In genomic region chr4:39541987-39542632, GRCh38 we compare ENCODE assay signal across 22 cellular contexts. TPM values are rescaled to one million over a fixed set of nuclear protein-coding genes. Genes with fewer than 3 reads are reported as not detected.
A peak's percentile ranks its signal among the peaks of the same experiment; 100 is the strongest.
DNase-seq lines count a peak whose midpoint lies in the region; ATAC-seq, FAIRE-seq and TF ChIP-seq lines count a peak whose summit lies in the region.
"Had no signal": no experiment of that assay in that cellular context is flagged by ENCODE, and none has a peak within 500 bp of the region (broad histone marks: within the 10 kb centered on the region; RNA-seq: fewer than 3 reads in every experiment).

No MANE protein-coding gene starts in this region.

- H3K9me3 Mint-ChIP-seq in nephron = no peaks in the 10 kb centered on the region
- H3K9me3 Mint-ChIP-seq: naive B cell had no signal

- no peak for TF ChIP-seq EP300 in A549 (IDR thresholded peaks at IDR 0.05)

- in situ Hi-C loops in Panc1 (cut with HindIII; ENCODE audit: low pct_unique_long_range_greater_than_20kb, low sequenced_read_pairs) = no loop called here

- peak in 1 of 2 experiments; percentile 16; a peak in 3 of 6 replicates for ATAC-seq in A549
- no peak for ATAC-seq in Panc1
- no peak for ATAC-seq in HG03442 (IDR thresholded peaks at IDR 0.05; ENCODE audit: unreplicated experiment)
- no peak for ATAC-seq in HG03354 (IDR thresholded peaks at IDR 0.05; ENCODE audit: poor library complexity, severe bottlenecking, unreplicated experiment)

- H3K4me1 Mint-ChIP-seq in nephron = peaks cover 50% of the 10 kb centered on the region
- H3K4me1 Mint-ChIP-seq: CD14-positive monocyte had no signal

- no peaks in the 10 kb centered on the region for H3K27me3 Mint-ChIP-seq in nephron (ENCODE audit: low read depth)
- H3K27me3 Mint-ChIP-seq: naive B cell had no signal

- intact Hi-C loops in Panc1 (cut with micrococcal nuclease; ENCODE audit: unreplicated experiment) = no loop called here

- TF ChIP-seq POLR2A in A549 (IDR thresholded peaks at IDR 0.05; ENCODE audit: low read length) = no peak

- H3K4me2 ChIP-seq in A549 = peak overlapping the region; percentile 84

- H3K36me3 Mint-ChIP-seq in nephron (ENCODE audit: low read depth) = peaks cover 15% of the 10 kb centered on the region

- peak in 1 of 2 experiments; percentile 40 for DNase-seq in A549 (ENCODE audit: low read depth in 1 of 2, low spot score in 1 of 2)
- DNase-seq in Panc1 (ENCODE audit: low read depth, low spot score) = no peak
- peak; percentile 34 to 37 for DNase-seq in foreskin fibroblast
- no peak for DNase-seq in activated gamma-delta T cell (lab: John Stamatoyannopoulos, UW)
- no peak for DNase-seq in activated CD4-positive, alpha-beta T cell treated with anti-CD3 and anti-CD28 coated beads, Interleukin-2, amount 50 U/mL, for 4 hours
- DNase-seq: activated CD4-positive, alpha-beta T cell treated with anti-CD3 and anti-CD28 coated beads for 4 hours; DMS 273 treated with DMSO at 0.1 percent for 48 hours; dorsolateral prefrontal cortex; naive B cell; NCI-H2029; NK-92 treated with Interleukin-12 subunit alpha and Interleukin-12 subunit beta, amount 100 ng/mL, for 24 hours; stimulated activated CD4-positive, alpha-beta T cell treated with anti-CD3 and anti-CD28 coated beads, Interleukin-4, amount 100 ng/mL, for 24 hours; uterus had no signal

- TF ChIP-seq RAD21 in A549 (conservative IDR thresholded peaks at IDR 0.05 in 1 of 2, IDR thresholded peaks at IDR 0.05 in 1 of 2) = no peak

- CTCF ChIA-PET in A549 (lab: Yijun Ruan, JAX) = interaction anchor here (1.2 to 1.8 kb wide), 2 partner anchors 9 to 17 kb away, joined by 3 to 7 read pairs; no protein-coding TSS in a partner anchor
- CTCF ChIA-PET in Panc1 (lab: Charles Lee) = no interaction called here

- peak overlapping the region; percentile 70 to 84 (median 76) for H3K27ac Mint-ChIP-seq in nephron

- no peaks in the 10 kb centered on the region for H3K36me3 ChIP-seq in Panc1 (ENCODE audit: control insufficient read depth, insufficient read depth, low read length)
- H3K36me3 ChIP-seq: cardiac muscle cell, uterus had no signal

- TF ChIP-seq CTCF in A549 (IDR thresholded peaks at IDR 0.05) = no peak
- no peak for TF ChIP-seq CTCF in Panc1 (IDR thresholded peaks at IDR 0.05)
- no peak for TF ChIP-seq CTCF in foreskin fibroblast (IDR thresholded peaks at IDR 0.05; ENCODE audit: low read depth, low read length)
- no peak for TF ChIP-seq CTCF in nephron (IDR thresholded peaks at IDR 0.05; ENCODE audit: unreplicated experiment in 3 of 3)

- no peaks in the 10 kb centered on the region for H3K9me3 ChIP-seq in A549
- no peaks in the 10 kb centered on the region for H3K9me3 ChIP-seq in Panc1 (ENCODE audit: control insufficient read depth, insufficient read depth, low read depth, low read length)
- H3K9me3 ChIP-seq: esophagus muscularis mucosa, uterus had no signal

- BruUV-seq in Panc1 (replicated peaks; lab: Mats Ljungman, UMichigan) = no TSS peak

- H3K4me3 ChIP-seq in A549 = no peak overlapping the region
- H3K4me3 ChIP-seq in Panc1 (ENCODE audit: low read depth in 2 of 2, low read length in 2 of 2) = no peak overlapping the region
- H3K4me3 ChIP-seq in foreskin fibroblast (ENCODE audit: low read depth in 1 of 2, low read length in 2 of 2) = no peak overlapping the region
- H3K4me3 ChIP-seq: cardiac muscle cell, dorsolateral prefrontal cortex, esophagus muscularis mucosa, uterus had no signal

- no peaks in the 10 kb centered on the region for H3K27me3 ChIP-seq in Panc1 (ENCODE audit: control insufficient read depth, insufficient read depth, low read length)
- H3K27me3 ChIP-seq: cardiac muscle cell, dorsolateral prefrontal cortex, esophagus muscularis mucosa, uterus had no signal

- H3K4me1 ChIP-seq in A549 (peaks cover 86% of the 10 kb centered on the region), Panc1 (ENCODE audit: control insufficient read depth, insufficient read depth, low read length) (peaks cover 44% of the 10 kb centered on the region)
- H3K4me1 ChIP-seq: esophagus muscularis mucosa, uterus had no signal

- no peak overlapping the region for H3K4me3 Mint-ChIP-seq in nephron
- H3K4me3 Mint-ChIP-seq: CD14-positive monocyte had no signal

- H3K27ac ChIP-seq in A549 (peak overlapping the region; percentile 79 to 90), Panc1 (ENCODE audit: low read length) (peak overlapping the region; percentile 95)
- H3K27ac ChIP-seq: cardiac muscle cell, esophagus muscularis mucosa, RWPE1, uterus had no signal

- POLR2A ChIA-PET in A549 (lab: Yijun Ruan, JAX) = interaction anchor here (0.6 to 1.8 kb wide), 5 partner anchors 15 to 97 kb away, joined by 3 to 24 read pairs (median 3); partner anchors contain the start of genes SMIM14 and UGDH
- POLR2A ChIA-PET in Panc1 (lab: Charles Lee) = no interaction called here

- no peak for FAIRE-seq in A549 (lab: Jason Lieb, UNC)
- FAIRE-seq: H54, TTC549 had no signal

- 6% methylated on average over 7 of the region's 7 CpGs for WGBS in A549 (ENCODE audit: missing lambda C conversion rate)

TF ChIP-seq in A549, 52 proteins besides CTCF, POLR2A, EP300 and RAD21:
- peak; percentile 51 to 82; a peak in 3 of 4 replicates for TF ChIP-seq CEBPB (IDR thresholded peaks at IDR 0.05)
- TF ChIP-seq MAX (IDR thresholded peaks at IDR 0.05) = 0 out of 2 replicates have a peak, but pooled peaks have one; percentile 39
- no peak for TF ChIP-seq MYC (IDR thresholded peaks at IDR 0.05; ENCODE audit: borderline replicate concordance, low read length)

RNA-seq across cellular contexts. Expression of gene UGDH, which starts 14.9 kb away (rescaled TPM):
- polyA plus RNA-seq in A549 (2011; rRNA removed) (417 and 610 TPM in 2 replicates), A549 (2017; fragmentation: RNase III; extraction: RNeasy Plus Mini Kit Qiagen cat#74134 plus additional on column Dnase treatment) (597 to 691 TPM (median 679 TPM) in 3 replicates)
- polyA plus RNA-seq in A549 (2012; cell fraction: cytosol; rRNA removed) = 219 and 276 TPM in 2 replicates
- polyA plus RNA-seq in A549 (2012; cell fraction: nucleus; rRNA removed) = 133 and 438 TPM in 2 replicates
- 250 and 294 TPM in 2 replicates for polyA minus RNA-seq in A549 (2011; rRNA and poly(A)+ RNA removed)
- 373 TPM for total RNA-seq in Panc1 (2021; ENCODE audit: unreplicated experiment)
- 349 TPM for polyA plus RNA-seq in Panc1 (2012; ENCODE audit: insufficient read length)

Comparison
In these comparisons a context has a peak if more than half of its experiments do, and no peak if none do; other contexts are left out.
1. DNase-seq: peak in foreskin fibroblast (2 of 2); none in Panc1 (single experiment), activated gamma-delta T cell (single experiment) and activated CD4-positive, alpha-beta T cell treated with anti-CD3 and anti-CD28 coated beads, Interleukin-2, amount 50 U/mL, for 4 hours (0 of 2).